Comparison of ENCODE assay signal across 14 cellular contexts in genomic region chr2:96071977-96072491, GRCh38. TPM values are rescaled to one million over a fixed set of nuclear protein-coding genes. Genes with fewer than 3 reads are reported as not detected.
DNase-seq lines count a peak whose midpoint lies in the region; ATAC-seq and TF ChIP-seq lines count a peak whose summit lies in the region.
"Not testable (repeated sequence)": the region's sequence is repeated elsewhere in the genome, so short reads cannot be mapped to it uniquely, and the experiment has no call there.
"Had no signal": no experiment of that assay in that cellular context is flagged by ENCODE, and none has a peak within 500 bp of the region (broad histone marks: within the 10 kb centered on the region; RNA-seq: fewer than 3 reads in every experiment).

No MANE protein-coding gene starts in this region.

- H3K27ac Mint-ChIP-seq in nephron, result peak overlapping the region; percentile 38 to 80 (median 48)

- H3K9me2 ChIP-seq in SK-N-SH, result not testable (repeated sequence)

- H3K36me3 ChIP-seq in SK-N-SH (replicated peaks in 1 of 2; ENCODE audit: control insufficient read depth in 1 of 2, insufficient read depth in 2 of 2, low read length in 1 of 2); heart right ventricle: not testable (repeated sequence)

- H3K27ac ChIP-seq in SK-N-SH (ENCODE audit: low read depth in 2 of 2, low read length in 1 of 2) (peak overlapping the region in 1 of 2 experiments; percentile 65; a peak in 2 of 4 replicates), coronary artery (peak overlapping the region in 1 of 2 donors; percentile 72), heart right ventricle (peak overlapping the region in 2 of 10 donors; percentile 15 to 56), substantia nigra (ENCODE audit: low read depth, low read length, poor library complexity, severe bottlenecking) (peak overlapping the region; percentile 66)

- peak; percentile 5 to 72 (median 48) for ATAC-seq in heart right ventricle

- TF ChIP-seq CTCF in SK-N-SH (IDR thresholded peaks at IDR 0.05); coronary artery (IDR thresholded peaks at IDR 0.05); nephron (IDR thresholded peaks at IDR 0.05; ENCODE audit: unreplicated experiment in 3 of 3): not testable (repeated sequence)
- peak in 2 of 9 donors; percentile 7 to 10 for TF ChIP-seq CTCF in heart right ventricle (IDR thresholded peaks at IDR 0.05)

- not testable (repeated sequence) for H4K20me1 ChIP-seq in SK-N-SH (ENCODE audit: insufficient read depth)

- peaks cover 0 to 16% of the 10 kb centered on the region in 2 experiments; a peak in 1 of 4 replicates for H3K4me1 ChIP-seq in SK-N-SH (ENCODE audit: control insufficient read depth in 1 of 2, insufficient read depth in 2 of 2, low read depth in 1 of 2, low read length in 1 of 2)
- peaks cover 0 to 21% (median 0%) of the 10 kb centered on the region in 9 donors for H3K4me1 ChIP-seq in heart right ventricle

- H3K9ac ChIP-seq in SK-N-SH, result not testable (repeated sequence)

- not testable (repeated sequence) for H3K4me2 ChIP-seq in SK-N-SH

- intact Hi-C loops in heart right ventricle (cut with DNase I), result loop anchor here in 2 of 10 donors (5.0 kb wide), 1 partner anchor 45 kb away; the partner anchor contains the start of gene ADRA2B (in 2 of the 2)

- H3K27me3 ChIP-seq in SK-N-SH (ENCODE audit: insufficient read depth); heart right ventricle: not testable (repeated sequence)

- H3K9me3 ChIP-seq in SK-N-SH, result not testable (repeated sequence)
- H3K9me3 ChIP-seq in heart right ventricle, result peaks cover 0 to 23% (median 9%) of the 10 kb centered on the region in 11 donors

- not testable (repeated sequence) for H3K4me3 Mint-ChIP-seq in nephron

- TF ChIP-seq RAD21 in SK-N-SH (IDR thresholded peaks at IDR 0.05; ENCODE audit: low read length), result not testable (repeated sequence)

- DNase-seq in DMS 273 (lab: John Stamatoyannopoulos, UW; ENCODE audit: unreplicated experiment) (peak; percentile 33), NCI-H146 (lab: John Stamatoyannopoulos, UW) (peak; percentile 21), NCI-H2171 treated with DMSO at 0.1 percent for 48 hours (lab: John Stamatoyannopoulos, UW) (peak; percentile 80), SK-N-SH (peak; percentile 41), coronary artery (ENCODE audit: low spot score) (peak; percentile 38), substantia nigra (lab: John Stamatoyannopoulos, UW) (peak in 19 of 49 donors; percentile 23 to 75 (median 44))
- DNase-seq in heart right ventricle, result not testable (repeated sequence)

- H2AFZ ChIP-seq in SK-N-SH (ENCODE audit: low read depth), result not testable (repeated sequence)

- H3K36me3 Mint-ChIP-seq in nephron (ENCODE audit: low read depth), result not testable (repeated sequence)

- TF ChIP-seq EP300 in SK-N-SH (IDR thresholded peaks at IDR 0.05; ENCODE audit: borderline replicate concordance in 1 of 2, low read depth in 1 of 2, low read length in 1 of 2), result not testable (repeated sequence)

- peaks cover 18% of the 10 kb centered on the region for H3K9me3 Mint-ChIP-seq in nephron

- not testable (repeated sequence) for H3F3A ChIP-seq in SK-N-SH (replicated peaks; ENCODE audit: insufficient read depth)

- H3K4me3 ChIP-seq in SK-N-SH (ENCODE audit: low read depth in 2 of 2, low read length in 1 of 2); coronary artery; heart right ventricle: not testable (repeated sequence)

- H3K4me1 Mint-ChIP-seq in nephron, result peaks cover 37% of the 10 kb centered on the region

- CTCF ChIA-PET in SK-N-SH (lab: Yijun Ruan, JAX), result interaction anchor here (1.6 to 2.3 kb wide), 2 partner anchors 45 to 103 kb away, joined by 8 read pairs; partner anchors contain the start of gene ADRA2B

- POLR2A ChIA-PET in SK-N-SH (lab: Yijun Ruan, JAX), result not testable (repeated sequence)

- H3K79me2 ChIP-seq in SK-N-SH (ENCODE audit: insufficient read depth), result not testable (repeated sequence)

- peaks cover 11% of the 10 kb centered on the region for H3K27me3 Mint-ChIP-seq in nephron (ENCODE audit: low read depth)

- WGBS in SK-N-SH (ENCODE audit: low lambda C conversion rate), result 49% methylated on average over 5 of the region's 8 CpGs
- WGBS in heart right ventricle, 2 donors, result 60 to 62% methylated on average over 8 of the region's 8 CpGs

TF ChIP-seq in SK-N-SH, 30 proteins besides CTCF, POLR2A, EP300 and RAD21:
- TF ChIP-seq MXI1 (IDR thresholded peaks at IDR 0.05; ENCODE audit: low read depth, low read length), result peak; percentile 23; the same call in 1 of the 2 replicates

RNA-seq across cellular contexts. Expression of gene GPAT2, which starts 37.3 kb away (rescaled TPM):
- not detected in 2 replicates for polyA plus RNA-seq in SK-N-SH (2012; rRNA removed)
- polyA plus RNA-seq in SK-N-SH (2012; cell fraction: cytosol; rRNA removed), result not detected in 2 replicates
- 0.02 and 0.09 TPM in 2 replicates for polyA plus RNA-seq in SK-N-SH (2012; cell fraction: nucleus; rRNA removed)
- total RNA-seq in heart right ventricle, result 10 to 100 TPM in 1 of 10 donors, 1 to 10 TPM in 9; 1.7 to 21.6 (median 3.6) TPM
- polyA plus RNA-seq in heart right ventricle, result 1 to 10 TPM; 4.6 to 9.2 TPM
- total RNA-seq: Caco-2, H4, OCI-LY7, RPMI7951, SJSA1 had no signal

RNA-seq across cellular contexts. Expression of gene ADRA2B, which starts 44.3 kb away (rescaled TPM):
- polyA plus RNA-seq in SK-N-SH (2012; rRNA removed), result not detected in 2 replicates
- not detected in 2 replicates for polyA plus RNA-seq in SK-N-SH (2012; cell fraction: cytosol; rRNA removed)
- 0.06 and 0.15 TPM in 2 replicates for polyA plus RNA-seq in SK-N-SH (2012; cell fraction: nucleus; rRNA removed)
- total RNA-seq in heart right ventricle, result 1 to 10 TPM; 1.5 to 7.3 (median 3.4) TPM
- 1 to 10 TPM; 1.9 to 5.2 TPM for polyA plus RNA-seq in heart right ventricle
- total RNA-seq: H4, RPMI7951, SJSA1 had no signal
- polyA plus RNA-seq: CD14-positive monocyte had no signal
